In the genomic region with DNA sequence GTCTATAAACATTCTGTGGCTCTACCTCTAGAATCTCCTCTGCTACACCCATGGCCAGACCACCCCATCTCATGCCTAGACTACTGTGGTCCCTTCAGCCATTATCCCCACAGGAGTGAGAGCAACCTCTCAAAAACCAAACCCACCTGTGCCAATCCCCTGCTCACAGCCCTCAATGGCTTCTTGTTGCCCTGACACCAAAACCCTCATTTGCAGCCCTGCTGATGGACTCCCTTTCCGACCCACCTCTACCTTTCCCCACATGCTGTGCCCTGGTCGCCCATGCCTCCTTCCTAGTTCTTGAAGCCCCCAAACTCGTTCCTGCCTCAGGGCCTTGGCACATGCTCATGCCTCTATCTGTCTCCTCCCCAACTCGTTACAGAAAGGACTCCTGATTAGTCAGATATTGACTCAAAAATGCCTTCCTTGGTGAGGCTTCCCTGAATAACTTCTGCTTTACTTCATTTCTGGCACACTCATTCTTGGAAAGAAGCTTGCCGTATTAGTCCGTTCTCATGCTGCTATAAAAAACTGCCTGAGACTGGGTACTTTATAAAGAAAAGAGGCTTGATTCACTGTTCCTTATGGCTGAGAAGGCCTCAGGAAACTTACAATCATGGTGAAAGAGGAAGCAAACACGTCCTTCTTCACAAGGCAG, we compare ENCODE assay signal across 37 cellular contexts.
"Had no signal": no experiment of that assay in that cellular context is flagged by ENCODE, and none has a peak within 500 bp of the region (broad histone marks: within the 10 kb centered on the region; RNA-seq: fewer than 3 reads in every experiment).

No MANE protein-coding gene starts in this region.

- H3K4me3 Mint-ChIP-seq: activated B cell treated with CpG ODN at 0.5 μM for 24 hours; activated CD8-positive, alpha-beta T cell treated with anti-CD3 and anti-CD28 coated beads for 36 hours; activated naive CD4-positive, alpha-beta T cell treated with anti-CD3 and anti-CD28 coated beads for 36 hours; activated naive CD4-positive, alpha-beta T cell treated with anti-CD3 and anti-CD28 coated beads, Interleukin-2, amount 50 U/mL, for 24 hours; activated naive CD8-positive, alpha-beta T cell treated with anti-CD3 and anti-CD28 coated beads for 36 hours; activated naive CD8-positive, alpha-beta T cell treated with anti-CD3 and anti-CD28 coated beads, Interleukin-2, amount 50 U/mL, for 24 hours; activated T-helper 1 cell treated with anti-CD3 and anti-CD28 coated beads, Interleukin-12 subunit alpha, Interleukin-12 subunit beta, Interleukin-2, Interleukin-4 antibody, amounts not matched to agents 30 ng/mL and 10 ng/mL and 1 ng/mL, durations not matched to agents 14 hours and 24 hours and 36 hours; T-helper 17 cell; T-helper 2 cell treated with Interferon-gamma antibody and Interleukin-4, amounts not matched to agents 5 μg/mL and 100 μg/mL, for 36 hours had no signal

- H3K27ac Mint-ChIP-seq: activated B cell treated with CpG ODN at 0.5 μM for 24 hours; activated CD8-positive, alpha-beta T cell treated with anti-CD3 and anti-CD28 coated beads for 36 hours; activated naive CD4-positive, alpha-beta T cell treated with anti-CD3 and anti-CD28 coated beads for 36 hours; activated naive CD4-positive, alpha-beta T cell treated with anti-CD3 and anti-CD28 coated beads, Interleukin-2, amount 50 U/mL, for 24 hours; activated naive CD8-positive, alpha-beta T cell treated with anti-CD3 and anti-CD28 coated beads for 36 hours; activated naive CD8-positive, alpha-beta T cell treated with anti-CD3 and anti-CD28 coated beads, Interleukin-2, amount 50 U/mL, for 24 hours; activated T-helper 1 cell treated with anti-CD3 and anti-CD28 coated beads, Interleukin-12 subunit alpha, Interleukin-12 subunit beta, Interleukin-2, Interleukin-4 antibody, amounts not matched to agents 30 ng/mL and 10 ng/mL and 1 ng/mL, durations not matched to agents 14 hours and 24 hours and 36 hours; activated T-helper 2 cell treated with anti-CD3 and anti-CD28 coated beads, Interferon-gamma antibody, Interleukin-2, Interleukin-4, amounts not matched to agents 10 μg/mL and 5 μg/mL and 100 μg/mL, durations not matched to agents 14 hours and 24 hours and 36 hours; T-helper 17 cell; T-helper 2 cell treated with Interferon-gamma antibody and Interleukin-4, amounts not matched to agents 5 μg/mL and 100 μg/mL, for 36 hours had no signal

- H3K27me3 ChIP-seq: adrenal gland, body of pancreas, cardiac muscle cell, colonic mucosa, gastrocnemius medialis had no signal

- H3K27me3 Mint-ChIP-seq: activated CD8-positive, alpha-beta T cell treated with anti-CD3 and anti-CD28 coated beads for 36 hours; activated naive CD8-positive, alpha-beta T cell treated with anti-CD3 and anti-CD28 coated beads, Interleukin-2, amount 50 U/mL, for 24 hours; T-helper 17 cell had no signal

- ATAC-seq: activated CD4-positive, CD25-positive, alpha-beta regulatory T cell treated with anti-CD3 and anti-CD28 coated beads, Interleukin-2, amount 50 U/mL, for 24 hours; activated CD8-positive, alpha-beta T cell treated with anti-CD3 and anti-CD28 coated beads for 36 hours; activated naive CD8-positive, alpha-beta T cell treated with anti-CD3 and anti-CD28 coated beads, Interleukin-2, amount 50 U/mL, for 24 hours; body of pancreas; foreskin keratinocyte; gastrocnemius medialis; heart left ventricle; T-helper 17 cell had no signal

- DNase-seq: activated B cell treated with CpG ODN at 0.5 μM for 24 hours; activated CD4-positive, alpha-beta T cell treated with anti-CD3 and anti-CD28 coated beads for 48 hours; activated CD4-positive, alpha-beta T cell treated with anti-CD3 and anti-CD28 coated beads, Interleukin-2, amount 50 U/mL, for 1 hour; activated CD4-positive, alpha-beta T cell treated with anti-CD3 and anti-CD28 coated beads, Interleukin-2, amount 50 U/mL, for 48 hours; activated CD8-positive, alpha-beta memory T cell treated with anti-CD3 and anti-CD28 coated beads for 24 hours; activated CD8-positive, alpha-beta memory T cell treated with anti-CD3 and anti-CD28 coated beads, Interleukin-2, amount 50 U/mL, for 4 hours; activated CD8-positive, alpha-beta T cell treated with anti-CD3 and anti-CD28 coated beads for 36 hours; activated effector memory CD4-positive, alpha-beta T cell treated with anti-CD3 and anti-CD28 coated beads, Interleukin-2, amount 50 U/mL, for 16 hours; activated naive CD4-positive, alpha-beta T cell treated with anti-CD3 and anti-CD28 coated beads for 36 hours; activated naive CD8-positive, alpha-beta T cell treated with anti-CD3 and anti-CD28 coated beads for 36 hours; activated naive CD8-positive, alpha-beta T cell treated with anti-CD3 and anti-CD28 coated beads, Interleukin-2, amount 50 U/mL, for 24 hours; activated T-cell treated with anti-CD3 and anti-CD28 coated beads, Interleukin-2, amount 50 U/mL, for 1 hour; activated T-cell treated with anti-CD3 and anti-CD28 coated beads, Interleukin-2, amount 50 U/mL, for 48 hours; adrenal gland; amygdala; aorta; body of pancreas; central memory CD4-positive, alpha-beta T cell; cerebellar nuclear complex; colonic mucosa; effector CD8-positive, alpha-beta T cell; foreskin keratinocyte; gastrocnemius medialis; glutamatergic neuron; heart left ventricle; T-helper 17 cell; T1000; WERI-Rb-1 had no signal

- FAIRE-seq: endometrium, endothelial cell of umbilical vein had no signal

- H3K36me3 ChIP-seq: adrenal gland, cardiac muscle cell, colonic mucosa, gastrocnemius medialis, heart left ventricle, WERI-Rb-1 had no signal

- H3K4me1 ChIP-seq: adrenal gland, body of pancreas, colonic mucosa, foreskin keratinocyte, gastrocnemius medialis, heart left ventricle had no signal

- H3K4me3 ChIP-seq: adrenal gland, body of pancreas, cardiac muscle cell, colonic mucosa, gastrocnemius medialis, heart left ventricle had no signal

- H3K9me3 Mint-ChIP-seq: activated naive CD4-positive, alpha-beta T cell treated with anti-CD3 and anti-CD28 coated beads, Interleukin-2, amount 50 U/mL, for 24 hours had no signal

- H3K27ac ChIP-seq: adrenal gland, body of pancreas, cardiac muscle cell, colonic mucosa, epithelial cell of prostate, foreskin keratinocyte, gastrocnemius medialis, heart left ventricle, WERI-Rb-1 had no signal

- H3K9me3 ChIP-seq: adrenal gland, colonic mucosa, gastrocnemius medialis had no signal

- H3K4me1 Mint-ChIP-seq: activated B cell treated with CpG ODN at 0.5 μM for 24 hours; activated naive CD4-positive, alpha-beta T cell treated with anti-CD3 and anti-CD28 coated beads, Interleukin-2, amount 50 U/mL, for 24 hours; activated naive CD8-positive, alpha-beta T cell treated with anti-CD3 and anti-CD28 coated beads for 36 hours; activated naive CD8-positive, alpha-beta T cell treated with anti-CD3 and anti-CD28 coated beads, Interleukin-2, amount 50 U/mL, for 24 hours; T-helper 17 cell had no signal

- H3K36me3 Mint-ChIP-seq: activated naive CD4-positive, alpha-beta T cell treated with anti-CD3 and anti-CD28 coated beads, Interleukin-2, amount 50 U/mL, for 24 hours; activated naive CD8-positive, alpha-beta T cell treated with anti-CD3 and anti-CD28 coated beads for 36 hours had no signal
